ENCODE assay signal across 22 cellular contexts in genomic region chr1:1236945-1237873, GRCh38. TPM values are rescaled to one million over a fixed set of nuclear protein-coding genes. Genes with fewer than 3 reads are reported as not detected.
DNase-seq lines count a peak whose midpoint lies in the region; ATAC-seq, FAIRE-seq and TF ChIP-seq lines count a peak whose summit lies in the region.
"Had no signal": no experiment of that assay in that cellular context is flagged by ENCODE, and none has a peak within 500 bp of the region (broad histone marks: within the 10 kb centered on the region; RNA-seq: fewer than 3 reads in every experiment).

No MANE protein-coding gene starts in this region.

- H3K36me3 ChIP-seq in BLaER1 (peaks cover 26% of the 10 kb centered on the region), H1 (ENCODE audit: control insufficient read depth in 2 of 4, insufficient read depth in 4 of 4, low read length in 3 of 4) (peaks cover 0 to 8% (median 0%) of the 10 kb centered on the region in 4 experiments; a peak in 1 of 8 replicates), neuronal stem cell (replicated peaks in 1 of 2; ENCODE audit: control insufficient read depth in 2 of 2, insufficient read depth in 2 of 2, low read length in 2 of 2) (peaks cover 12 to 22% of the 10 kb centered on the region in 2 donors)
- H3K36me3 ChIP-seq: vagina had no signal

- no peak overlapping the region for H3K56ac ChIP-seq in H1 (replicated peaks; ENCODE audit: insufficient read length, low read depth, low read length)

- H2AFZ ChIP-seq in H1 (ENCODE audit: low read length) (no peak overlapping the region), neuronal stem cell (ENCODE audit: low read length) (no peak overlapping the region)

- WGBS in H1 (ENCODE audit: extremely low coverage in 1 of 2, insufficient coverage in 1 of 2, insufficient read length in 1 of 2, insufficient replicate concordance in 2 of 2, low coverage in 1 of 2, low lambda C conversion rate in 2 of 2, missing lambda C conversion rate in 1 of 2), 2 experiments = 89% methylated on average over 30 of the region's 34 CpGs; no CpG with 5 or more reads in 1 of the 2 experiments
- WGBS in neuronal stem cell (ENCODE audit: extremely low coverage in 2 of 2, insufficient read length in 2 of 2, insufficient replicate concordance in 1 of 2), 2 donors = no CpG with 5 or more reads among the region's 34 CpGs

- H3K23me2 ChIP-seq in H1 (ENCODE audit: low read depth, low read length) = no peaks in the 10 kb centered on the region; the same call in 1 of the 2 replicates

- ATAC-seq in HG03439 (IDR thresholded peaks at IDR 0.05; ENCODE audit: unreplicated experiment) (no peak), GM21423 (IDR thresholded peaks at IDR 0.05; ENCODE audit: unreplicated experiment) (no peak)
- ATAC-seq: activated CD8-positive, alpha-beta T cell treated with anti-CD3 and anti-CD28 coated beads for 36 hours; CD8-positive, alpha-beta T cell; T-helper 17 cell had no signal

- H2AK5ac ChIP-seq in H1 (ENCODE audit: low read depth, low read length) (no peak overlapping the region), neuronal stem cell (ENCODE audit: low read depth, low read length) (peak overlapping the region; percentile 81)

- H3K9ac ChIP-seq in BLaER1 (peak overlapping the region; percentile 70), H1 (replicated peaks in 1 of 4; ENCODE audit: extremely low read depth in 1 of 4, low read depth in 3 of 4, low read length in 3 of 4) (peak overlapping the region in 1 of 4 experiments; percentile 20; a peak in 1 of 7 replicates), neuronal stem cell (ENCODE audit: low read depth, low read length, poor library complexity) (peak overlapping the region; percentile 77)

- peak overlapping the region; percentile 61 for H3K27ac ChIP-seq in BLaER1
- H3K27ac ChIP-seq in H1 (ENCODE audit: low read depth, low read length) = no peak overlapping the region
- H3K27ac ChIP-seq in neuronal stem cell (replicated peaks; ENCODE audit: low read length) = no peak overlapping the region
- H3K27ac ChIP-seq: heart right ventricle, vagina had no signal

- no peak for TF ChIP-seq CTCF in H1 (IDR thresholded peaks at IDR 0.05; ENCODE audit: control extremely low read depth in 1 of 3, insufficient read depth in 1 of 3, low read depth in 1 of 3, low read length in 3 of 3)

- H3K4me3 ChIP-seq in BLaER1 (peak overlapping the region; percentile 7), H1 (ENCODE audit: extremely low read depth in 1 of 4, insufficient read depth in 2 of 4, low read depth in 3 of 4, low read length in 4 of 4) (no peak overlapping the region), neuronal stem cell (ENCODE audit: low read length in 2 of 2) (no peak overlapping the region)
- H3K4me3 ChIP-seq: heart right ventricle, lung, skin epidermis, vagina had no signal

- no peak for FAIRE-seq in H1 (lab: Jason Lieb, UNC)

- H2BK20ac ChIP-seq in H1 (ENCODE audit: low read length) = no peak overlapping the region

- no peak overlapping the region for H2BK120ac ChIP-seq in H1 (replicated peaks; ENCODE audit: low read depth, low read length)
- no peak overlapping the region for H2BK120ac ChIP-seq in neuronal stem cell (ENCODE audit: low read depth, low read length)

- H3K9me3 ChIP-seq in BLaER1 (no peaks in the 10 kb centered on the region), H1 (ENCODE audit: insufficient read depth in 2 of 2, low read depth in 1 of 2, low read length in 1 of 2) (peaks cover 0 to 9% of the 10 kb centered on the region in 2 experiments; a peak in 2 of 4 replicates), neuronal stem cell (replicated peaks in 1 of 2; ENCODE audit: control insufficient read depth in 2 of 2, insufficient read depth in 1 of 2, low read depth in 1 of 2, low read length in 2 of 2) (peaks cover 0 to 12% of the 10 kb centered on the region in 2 donors)
- H3K9me3 ChIP-seq: heart right ventricle, vagina had no signal

- H3K23ac ChIP-seq in H1 (ENCODE audit: insufficient read length) (no peak overlapping the region), neuronal stem cell (ENCODE audit: low read depth, low read length, poor library complexity) (peak overlapping the region; percentile 87)

- peak; percentile 59 for DNase-seq in HuH-7 (ENCODE audit: low spot score)
- no peak for DNase-seq in H1 (ENCODE audit: low read depth in 1 of 2, low spot score in 2 of 2)
- DNase-seq in neuronal stem cell (ENCODE audit: low spot score) = no peak
- no peak for DNase-seq in activated T-cell treated with anti-CD3 and anti-CD28 coated beads for 4 hours
- no peak for DNase-seq in GF-D8 (lab: John Stamatoyannopoulos, UW)
- DNase-seq: activated T-cell treated with anti-CD3 and anti-CD28 coated beads, Interleukin-2, amount 50 U/mL, for 24 hours; CD8-positive, alpha-beta T cell; heart right ventricle; immature natural killer cell; Karpas-422; naive thymus-derived CD4-positive, alpha-beta T cell; NCI-H1105; NCI-H524 treated with DMSO at 0.1 percent for 48 hours; T-helper 17 cell had no signal

- POLR2A ChIA-PET in H1 (lab: Charles Lee; ENCODE audit: partially characterized antibody) = interaction anchor here (0.6 to 1.6 kb wide), 8 partner anchors 9 to 132 kb away, joined by 3 to 5 read pairs (median 3); partner anchors contain the start of gene C1QTNF12

- TF ChIP-seq RAD21 in H1 (IDR thresholded peaks at IDR 0.05 in 1 of 2, conservative IDR thresholded peaks at IDR 0.05 in 1 of 2; ENCODE audit: low read depth in 2 of 2, low read length in 2 of 2) = no peak

- TF ChIP-seq POLR2A in H1 (IDR thresholded peaks at IDR 0.05; ENCODE audit: control extremely low read depth in 1 of 2, low read depth in 2 of 2, low read length in 2 of 2) = no peak

- H4K8ac ChIP-seq in H1 (ENCODE audit: extremely low read depth, insufficient read depth, low read length) (peak overlapping the region; percentile 53; the same call in 1 of the 2 replicates), neuronal stem cell (ENCODE audit: low read depth, low read length) (peak overlapping the region; percentile 76)

- H3K4ac ChIP-seq in H1 (replicated peaks; ENCODE audit: insufficient read length, low read depth, low read length) (no peak overlapping the region), neuronal stem cell (ENCODE audit: low read length) (no peak overlapping the region)

- H3K18ac ChIP-seq in H1 (ENCODE audit: extremely low read depth, low read length) (no peak overlapping the region; the same call in 1 of the 2 replicates), neuronal stem cell (ENCODE audit: low read length) (peak overlapping the region; percentile 89)

- H4K91ac ChIP-seq in H1 (replicated peaks; ENCODE audit: insufficient read length, low read length) (no peak overlapping the region), neuronal stem cell (ENCODE audit: low read depth, low read length, poor library complexity) (no peak overlapping the region)

- H3K27me3 ChIP-seq in BLaER1 (0 out of 2 replicates have a peak, but pooled peaks cover 7% of the 10 kb centered on the region), H1 (replicated peaks in 1 of 4; ENCODE audit: control insufficient read depth in 3 of 4, extremely low read depth in 1 of 4, insufficient read depth in 3 of 4, low read length in 3 of 4) (no peaks in the 10 kb centered on the region; a peak in 2 of 7 replicates), neuronal stem cell (ENCODE audit: control insufficient read depth in 3 of 3, insufficient read depth in 3 of 3, low read depth in 1 of 3, low read length in 3 of 3) (peaks cover 0 to 4% (median 0%) of the 10 kb centered on the region in 3 experiments)

- H2BK5ac ChIP-seq in H1 (ENCODE audit: low read depth, low read length) (no peak overlapping the region), neuronal stem cell (ENCODE audit: low read length) (peak overlapping the region; percentile 35)

- H2BK15ac ChIP-seq in H1 (ENCODE audit: low read length) (no peak overlapping the region), neuronal stem cell (ENCODE audit: low read length) (peak overlapping the region; percentile 58)

- H3K4me1 ChIP-seq in BLaER1 = peaks cover 98% of the 10 kb centered on the region
- peaks cover 0 to 9% (median 3%) of the 10 kb centered on the region in 4 experiments; a peak in 4 of 7 replicates for H3K4me1 ChIP-seq in H1 (replicated peaks in 1 of 4; ENCODE audit: control insufficient read depth in 3 of 4, insufficient read depth in 4 of 4, low read length in 3 of 4)
- H3K4me1 ChIP-seq in neuronal stem cell (ENCODE audit: control insufficient read depth in 2 of 2, insufficient read depth in 1 of 2, low read depth in 1 of 2, low read length in 2 of 2) = peaks cover 17 to 41% of the 10 kb centered on the region in 2 donors

- H3K79me1 ChIP-seq in H1 (ENCODE audit: low read depth, low read length) (peaks cover 16% of the 10 kb centered on the region), neuronal stem cell (ENCODE audit: low read depth, low read length) (peaks cover 14% of the 10 kb centered on the region)

- CTCF ChIA-PET in H1 (lab: Charles Lee; ENCODE audit: partially characterized antibody) = interaction anchor here (0.9 to 1.6 kb wide), 6 partner anchors 9 to 115 kb away, joined by 3 to 7 read pairs (median 3); no protein-coding TSS in a partner anchor

- peak overlapping the region; percentile 99 for H3K4me2 ChIP-seq in BLaER1
- no peak overlapping the region for H3K4me2 ChIP-seq in H1 (ENCODE audit: insufficient read depth in 1 of 2, low read depth in 2 of 2, low read length in 2 of 2)
- no peak overlapping the region for H3K4me2 ChIP-seq in neuronal stem cell (ENCODE audit: insufficient read depth, low read length, poor library complexity, severe bottlenecking)

- H4K20me1 ChIP-seq in BLaER1 (peaks cover 71% of the 10 kb centered on the region), H1 (replicated peaks in 1 of 2; ENCODE audit: control insufficient read depth in 1 of 2, insufficient read depth in 2 of 2, low read length in 2 of 2) (peaks cover 2 to 13% of the 10 kb centered on the region in 2 experiments)

- H2BK12ac ChIP-seq in H1 (ENCODE audit: low read depth, low read length) (no peak overlapping the region), neuronal stem cell (ENCODE audit: low read length) (peak overlapping the region; percentile 65)

- TF ChIP-seq EP300 in H1 (IDR thresholded peaks at IDR 0.05; ENCODE audit: borderline replicate concordance in 1 of 2, low read depth in 2 of 2, low read length in 2 of 2) = no peak

- H4K5ac ChIP-seq in H1 (ENCODE audit: insufficient read length, low read depth, low read length) = no peak overlapping the region

- peaks cover 0 to 6% of the 10 kb centered on the region in 2 experiments; a peak in 1 of 4 replicates for H3K79me2 ChIP-seq in H1 (ENCODE audit: control insufficient read depth in 1 of 2, insufficient read depth in 2 of 2, low read length in 2 of 2)

- no peak overlapping the region for H3K14ac ChIP-seq in H1 (ENCODE audit: insufficient read length)
- H3K14ac ChIP-seq in neuronal stem cell (ENCODE audit: low read length) = peak overlapping the region; percentile 56

RNA-seq across cellular contexts. Expression of gene B3GALT6, which starts 5.2 kb away (rescaled TPM):
- total RNA-seq in H1 (2021; fragmentation: NEBNext Ultra II Directional; extraction: Animal tissue kit (Norgen Biotek cat#: 25700)) = 18.2 and 18.4 TPM in 2 replicates
- 20.4 and 23.1 TPM in 2 replicates for polyA plus RNA-seq in H1 (2011; rRNA removed)
- 15.3 TPM for polyA plus RNA-seq in H1 (2011; cell fraction: cytosol; rRNA removed)
- polyA plus RNA-seq in H1 (2011; cell fraction: nucleus; rRNA removed) = 17.2 TPM
- polyA plus RNA-seq in H1 (2012, experiment 1 of 2) = 10.3 to 13.2 TPM (median 12.4 TPM) in 4 replicates
- 14.7 TPM for polyA plus RNA-seq in H1 (2012, experiment 2 of 2)
- 14.0 TPM for polyA plus RNA-seq in H1 (2013, experiment 1 of 2)
- 13.4 TPM for polyA plus RNA-seq in H1 (2013, experiment 2 of 2)
- 3.6 and 5.1 TPM in 2 replicates for polyA minus RNA-seq in H1 (2011; rRNA and poly(A)+ RNA removed)
- 11.4 TPM for polyA minus RNA-seq in H1 (2011; cell fraction: cytosol; rRNA and poly(A)+ RNA removed)
- polyA minus RNA-seq in H1 (2011; cell fraction: nucleus; rRNA and poly(A)+ RNA removed) = 18.1 TPM
- polyA plus RNA-seq in neuronal stem cell (2013, experiment 1 of 2) = 24.2 TPM
- 23.9 TPM for polyA plus RNA-seq in neuronal stem cell (2013, experiment 2 of 2)

RNA-seq across cellular contexts. Expression of gene SDF4, which starts 5.4 kb away (rescaled TPM):
- total RNA-seq in H1 (2021; fragmentation: NEBNext Ultra II Directional; extraction: Animal tissue kit (Norgen Biotek cat#: 25700)) = 72.2 and 75.6 TPM in 2 replicates
- 45.5 and 69.8 TPM in 2 replicates for polyA plus RNA-seq in H1 (2011; rRNA removed)
- polyA plus RNA-seq in H1 (2011; cell fraction: cytosol; rRNA removed) = 62.5 TPM
- polyA plus RNA-seq in H1 (2011; cell fraction: nucleus; rRNA removed) = 89.3 TPM
- polyA plus RNA-seq in H1 (2012, experiment 1 of 2) = 63.1 to 79.8 TPM (median 77.9 TPM) in 4 replicates
- 55.0 TPM for polyA plus RNA-seq in H1 (2012, experiment 2 of 2)
- polyA plus RNA-seq in H1 (2013, experiment 1 of 2) = 110 TPM
- polyA plus RNA-seq in H1 (2013, experiment 2 of 2) = 117 TPM
- polyA minus RNA-seq in H1 (2011; rRNA and poly(A)+ RNA removed) = 13.2 and 16.8 TPM in 2 replicates
- 32.2 TPM for polyA minus RNA-seq in H1 (2011; cell fraction: cytosol; rRNA and poly(A)+ RNA removed)
- polyA minus RNA-seq in H1 (2011; cell fraction: nucleus; rRNA and poly(A)+ RNA removed) = 39.2 TPM
- 62.8 TPM for polyA plus RNA-seq in neuronal stem cell (2013, experiment 1 of 2)
- polyA plus RNA-seq in neuronal stem cell (2013, experiment 2 of 2) = 64.4 TPM

RNA-seq across cellular contexts. Expression of gene C1QTNF12, which starts 9.3 kb away (rescaled TPM):
- 3.7 and 4.9 TPM in 2 replicates for total RNA-seq in H1 (2021; fragmentation: NEBNext Ultra II Directional; extraction: Animal tissue kit (Norgen Biotek cat#: 25700))
- 2.1 and 4.8 TPM in 2 replicates for polyA plus RNA-seq in H1 (2011; rRNA removed)
- 1.6 TPM for polyA plus RNA-seq in H1 (2011; cell fraction: cytosol; rRNA removed)
- polyA plus RNA-seq in H1 (2011; cell fraction: nucleus; rRNA removed) = 19.7 TPM
- polyA plus RNA-seq in H1 (2012, experiment 1 of 2) = 2.3 to 5.1 TPM (median 3.6 TPM) in 4 replicates
- 2.6 TPM for polyA plus RNA-seq in H1 (2012, experiment 2 of 2)
- polyA plus RNA-seq in H1 (2013, experiment 1 of 2) = 3.7 TPM
- polyA plus RNA-seq in H1 (2013, experiment 2 of 2) = 3.6 TPM
- polyA minus RNA-seq in H1 (2011; rRNA and poly(A)+ RNA removed) = not detected in 2 replicates
- 2.5 TPM for polyA minus RNA-seq in H1 (2011; cell fraction: cytosol; rRNA and poly(A)+ RNA removed)
- polyA minus RNA-seq in H1 (2011; cell fraction: nucleus; rRNA and poly(A)+ RNA removed) = 3.3 TPM
- 4.0 TPM for polyA plus RNA-seq in neuronal stem cell (2013, experiment 1 of 2)
- 4.6 TPM for polyA plus RNA-seq in neuronal stem cell (2013, experiment 2 of 2)
- total RNA-seq: vagina had no signal
- polyA plus RNA-seq: immature natural killer cell had no signal

RNA-seq across cellular contexts. Expression of gene TNFRSF4, which starts 23.3 kb away (rescaled TPM):
- not detected in 2 replicates for total RNA-seq in H1 (2021; fragmentation: NEBNext Ultra II Directional; extraction: Animal tissue kit (Norgen Biotek cat#: 25700))
- 0.06 TPM in 1 of 2 replicates, not detected in the other for polyA plus RNA-seq in H1 (2011; rRNA removed)
- 0.14 TPM for polyA plus RNA-seq in H1 (2011; cell fraction: cytosol; rRNA removed)
- 0.19 TPM for polyA plus RNA-seq in H1 (2011; cell fraction: nucleus; rRNA removed)
- not detected in 4 replicates for polyA plus RNA-seq in H1 (2012, experiment 1 of 2)
- not detected for polyA plus RNA-seq in H1 (2012, experiment 2 of 2)
- polyA plus RNA-seq in H1 (2013, experiment 1 of 2) = not detected
- polyA plus RNA-seq in H1 (2013, experiment 2 of 2) = 0.07 TPM
- not detected in 2 replicates for polyA minus RNA-seq in H1 (2011; rRNA and poly(A)+ RNA removed)
- polyA minus RNA-seq in H1 (2011; cell fraction: cytosol; rRNA and poly(A)+ RNA removed) = not detected
- not detected for polyA minus RNA-seq in H1 (2011; cell fraction: nucleus; rRNA and poly(A)+ RNA removed)
- 0.06 TPM for polyA plus RNA-seq in neuronal stem cell (2013, experiment 1 of 2)
- polyA plus RNA-seq in neuronal stem cell (2013, experiment 2 of 2) = 0.08 TPM
- total RNA-seq: chondrocyte, vagina had no signal

RNA-seq across cellular contexts. Expression of gene TNFRSF18, which starts 30.8 kb away (rescaled TPM):
- total RNA-seq in H1 (2021; fragmentation: NEBNext Ultra II Directional; extraction: Animal tissue kit (Norgen Biotek cat#: 25700)) = 0.92 and 1.5 TPM in 2 replicates
- polyA plus RNA-seq in H1 (2011; rRNA removed) = 2.5 and 2.7 TPM in 2 replicates
- polyA plus RNA-seq in H1 (2011; cell fraction: cytosol; rRNA removed) = 2.9 TPM
- polyA plus RNA-seq in H1 (2011; cell fraction: nucleus; rRNA removed) = 4.8 TPM
- 0.51 to 2.0 TPM (median 1.5 TPM) in 4 replicates for polyA plus RNA-seq in H1 (2012, experiment 1 of 2)
- 1.4 TPM for polyA plus RNA-seq in H1 (2012, experiment 2 of 2)
- 1.4 TPM for polyA plus RNA-seq in H1 (2013, experiment 1 of 2)
- 1.5 TPM for polyA plus RNA-seq in H1 (2013, experiment 2 of 2)
- polyA minus RNA-seq in H1 (2011; rRNA and poly(A)+ RNA removed) = not detected in 2 replicates
- polyA minus RNA-seq in H1 (2011; cell fraction: cytosol; rRNA and poly(A)+ RNA removed) = not detected
- polyA minus RNA-seq in H1 (2011; cell fraction: nucleus; rRNA and poly(A)+ RNA removed) = not detected
- 0.21 TPM for polyA plus RNA-seq in neuronal stem cell (2013, experiment 1 of 2)
- 0.36 TPM for polyA plus RNA-seq in neuronal stem cell (2013, experiment 2 of 2)
- total RNA-seq: chondrocyte had no signal
